Comparison of ENCODE assay signal across 12 cellular contexts in genomic region chr12:91317324-91317723, GRCh38.
"Had no signal": no experiment of that assay in that cellular context is flagged by ENCODE, and none has a peak within 500 bp of the region (broad histone marks: within the 10 kb centered on the region; RNA-seq: fewer than 3 reads in every experiment).

No MANE protein-coding gene starts in this region.

- DNase-seq: activated CD4-positive, alpha-beta T cell treated with anti-CD3 and anti-CD28 coated beads for 1 hour; activated CD4-positive, alpha-beta T cell treated with anti-CD3 and anti-CD28 coated beads, Interleukin-2, amount 50 U/mL, for 4 hours; activated naive CD4-positive, alpha-beta T cell treated with Interleukin-2 at 50 U/mL for 16 hours; foreskin keratinocyte; head of caudate nucleus; nephron progenitor cell; occipital lobe; right lobe of liver had no signal

- H3K9me3 ChIP-seq: prostate gland, right lobe of liver had no signal

- H3K36me3 ChIP-seq: prostate gland, right lobe of liver had no signal

- H3K27me3 ChIP-seq: foreskin keratinocyte had no signal

- H3K4me1 ChIP-seq: foreskin keratinocyte, prostate gland, right lobe of liver had no signal

- H3K4me3 ChIP-seq: prostate gland, right lobe of liver had no signal

- ATAC-seq: activated T-helper 17 cell treated with anti-CD3 and anti-CD28 coated beads, Interleukin-2, amount 50 U/mL, for 72 hours; foreskin keratinocyte; left lobe of liver; right lobe of liver had no signal

- H3K27ac ChIP-seq: foreskin keratinocyte, prostate gland, right lobe of liver, VCaP had no signal
